Comparison of ENCODE assay signal across 1 cellular context in the genomic region with DNA sequence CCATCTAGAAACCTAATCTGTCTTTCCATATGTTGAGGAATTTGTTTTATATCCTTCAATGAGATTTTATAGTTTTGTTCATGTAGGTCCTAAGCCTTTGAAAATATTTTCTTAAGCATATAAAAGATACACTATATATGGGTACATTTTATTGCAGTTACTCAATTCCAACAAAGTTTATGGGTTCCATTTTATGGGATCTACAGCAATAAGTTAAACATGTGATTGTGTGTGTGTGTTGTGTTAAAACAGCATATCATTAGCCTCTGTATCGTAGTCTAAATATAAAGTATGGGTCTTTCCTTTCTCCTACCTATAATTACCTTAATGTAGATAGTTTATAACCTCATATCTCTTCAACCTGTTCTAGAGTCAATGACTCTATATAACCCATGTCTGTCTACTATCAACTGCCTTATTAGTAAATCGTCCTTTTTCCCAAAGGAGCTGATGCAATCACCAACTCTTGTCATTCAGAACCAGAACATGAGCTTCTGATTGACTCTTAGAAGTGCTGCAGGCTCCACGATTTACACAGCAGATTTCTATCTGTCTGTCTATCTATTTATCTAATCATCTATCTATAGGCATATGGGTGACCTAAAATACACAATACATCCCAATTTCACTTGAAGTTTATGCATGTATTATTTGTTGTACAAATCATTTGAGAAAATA.
A peak's percentile ranks its signal among the peaks of the same experiment; 100 is the strongest.
TF ChIP-seq lines count a peak whose summit lies in the region.

No MANE protein-coding gene starts in this region.

TF ChIP-seq in H1, 55 proteins besides CTCF, POLR2A, EP300 and RAD21 (continued from another document):
- TF ChIP-seq, protein P1, sequence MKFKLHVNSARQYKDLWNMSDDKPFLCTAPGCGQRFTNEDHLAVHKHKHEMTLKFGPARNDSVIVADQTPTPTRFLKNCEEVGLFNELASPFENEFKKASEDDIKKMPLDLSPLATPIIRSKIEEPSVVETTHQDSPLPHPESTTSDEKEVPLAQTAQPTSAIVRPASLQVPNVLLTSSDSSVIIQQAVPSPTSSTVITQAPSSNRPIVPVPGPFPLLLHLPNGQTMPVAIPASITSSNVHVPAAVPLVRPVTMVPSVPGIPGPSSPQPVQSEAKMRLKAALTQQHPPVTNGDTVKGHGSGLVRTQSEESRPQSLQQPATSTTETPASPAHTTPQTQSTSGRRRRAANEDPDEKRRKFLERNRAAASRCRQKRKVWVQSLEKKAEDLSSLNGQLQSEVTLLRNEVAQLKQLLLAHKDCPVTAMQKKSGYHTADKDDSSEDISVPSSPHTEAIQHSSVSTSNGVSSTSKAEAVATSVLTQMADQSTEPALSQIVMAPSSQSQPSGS (IDR thresholded peaks at IDR 0.05; ENCODE audit: low read length), result no peak
- TF ChIP-seq CEBPB (IDR thresholded peaks at IDR 0.05; ENCODE audit: low read depth, low read length) (peak; percentile 16; the same call in 1 of the 2 replicates), GTF2F1 (IDR thresholded peaks at IDR 0.05; ENCODE audit: borderline replicate concordance, low read depth, low read length) (no peak)
